In the genomic region with DNA sequence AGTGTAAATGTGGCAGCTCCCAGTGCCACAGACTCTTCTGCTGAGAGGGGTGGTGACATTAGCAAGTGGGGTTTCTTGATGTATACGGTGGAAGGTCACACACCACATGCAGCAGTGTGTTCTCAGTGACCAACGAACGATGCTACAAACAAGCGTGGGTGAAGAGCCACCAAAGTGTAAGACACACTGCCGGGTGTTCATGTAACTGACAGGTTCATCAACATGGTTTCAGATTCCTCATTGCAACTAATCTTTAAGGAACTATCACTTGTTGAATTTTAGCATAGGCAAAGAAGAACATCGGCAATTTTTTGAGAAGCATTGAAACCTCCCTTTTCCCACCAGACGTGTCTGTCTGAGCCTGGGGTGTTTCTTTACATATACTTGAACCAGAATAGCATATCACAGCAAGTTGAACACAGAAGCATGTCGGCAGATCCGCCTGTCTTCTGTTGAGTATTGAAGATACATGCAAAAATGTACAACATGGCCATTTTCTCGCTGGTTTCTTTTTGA, we compare ENCODE assay signal across 11 cellular contexts. TPM values are rescaled to one million over a fixed set of nuclear protein-coding genes. Genes with fewer than 3 reads are reported as not detected.
DNase-seq lines count a peak whose midpoint lies in the region; ATAC-seq and TF ChIP-seq lines count a peak whose summit lies in the region.
"Had no signal": no experiment of that assay in that cellular context is flagged by ENCODE, and none has a peak within 500 bp of the region (broad histone marks: within the 10 kb centered on the region; RNA-seq: fewer than 3 reads in every experiment).

No MANE protein-coding gene starts in this region.

- peaks cover 3 to 4% of the 10 kb centered on the region in 2 donors for H3K4me1 ChIP-seq in esophagus (ENCODE audit: control insufficient read depth in 2 of 2, insufficient read depth in 2 of 2, low read length in 1 of 2)
- H3K4me1 ChIP-seq in upper lobe of left lung, result peaks cover 23 to 37% (median 24%) of the 10 kb centered on the region in 4 donors
- peaks cover 11% of the 10 kb centered on the region for H3K4me1 ChIP-seq in right cardiac atrium (ENCODE audit: control insufficient read depth, insufficient read depth, low read length)

- ATAC-seq in upper lobe of left lung (ENCODE audit: low FRiP score in 2 of 2) (no peak), right cardiac atrium (no peak), GM21528 (IDR thresholded peaks at IDR 0.05; ENCODE audit: low FRiP score, unreplicated experiment) (no peak)

- H3K27ac ChIP-seq in esophagus (ENCODE audit: low read depth in 2 of 2, low read length in 1 of 2) (peak overlapping the region; percentile 33 to 47), upper lobe of left lung (peak overlapping the region; percentile 1 to 87 (median 22)), right cardiac atrium (ENCODE audit: low read length) (no peak overlapping the region)

- H3K27ac Mint-ChIP-seq in T-helper 1 cell treated with Interleukin-12 subunit alpha and Interleukin-12 subunit beta and Interleukin-4 antibody, amounts not matched to agents 30 μg/mL and 1 μg/mL, for 36 hours, result peak overlapping the region; percentile 93
- H3K27ac Mint-ChIP-seq: mesothelial cell of epicardium had no signal

- H3K36me3 ChIP-seq in esophagus (ENCODE audit: control insufficient read depth in 2 of 2, insufficient read depth in 2 of 2, low read length in 1 of 2) (peaks cover 3 to 4% of the 10 kb centered on the region in 2 donors), upper lobe of left lung (peaks cover 0 to 9% (median 2%) of the 10 kb centered on the region in 4 donors)

- H3K27me3 ChIP-seq in esophagus (ENCODE audit: control insufficient read depth in 1 of 2, insufficient read depth in 2 of 2, low read length in 2 of 2), result no peaks in the 10 kb centered on the region
- no peaks in the 10 kb centered on the region for H3K27me3 ChIP-seq in upper lobe of left lung
- H3K27me3 ChIP-seq in right cardiac atrium (ENCODE audit: control insufficient read depth, insufficient read depth), result no peaks in the 10 kb centered on the region

- H3K4me1 Mint-ChIP-seq in T-helper 1 cell treated with Interleukin-12 subunit alpha and Interleukin-12 subunit beta and Interleukin-4 antibody, amounts not matched to agents 30 μg/mL and 1 μg/mL, for 36 hours (ENCODE audit: low read depth), result peaks cover 76% of the 10 kb centered on the region

- peak; percentile 47 for DNase-seq in stimulated activated CD4-positive, alpha-beta T cell treated with anti-CD3 and anti-CD28 coated beads, Interleukin-15, amount 100 ng/mL, for 24 hours
- no peak for DNase-seq in stimulated activated CD4-positive, alpha-beta T cell treated with anti-CD3 and anti-CD28 coated beads, Interleukin-12 subunit alpha, Interleukin-12 subunit beta, amount 100 ng/mL, for 4 hours
- no peak for DNase-seq in upper lobe of left lung
- no peak for DNase-seq in right cardiac atrium
- no peak for DNase-seq in SIG-M5 treated with dmso at 0.1 percent for 504 hours (lab: John Stamatoyannopoulos, UW; ENCODE audit: unreplicated experiment)
- DNase-seq: NCI-H1092 treated with DMSO at 0.1 percent for 48 hours, substantia nigra had no signal

- TF ChIP-seq CTCF in upper lobe of left lung (IDR thresholded peaks at IDR 0.05), result no peak

- intact Hi-C loops in right cardiac atrium (cut with DNase I), result loop anchor here in 2 of 4 donors (10.0 kb wide), 1 partner anchor 46 kb away; no protein-coding TSS in a partner anchor

- peak overlapping the region; percentile 73 for H3K4me3 Mint-ChIP-seq in T-helper 1 cell treated with Interleukin-12 subunit alpha and Interleukin-12 subunit beta and Interleukin-4 antibody, amounts not matched to agents 30 μg/mL and 1 μg/mL, for 36 hours
- H3K4me3 Mint-ChIP-seq: mesothelial cell of epicardium had no signal

- peaks cover 51% of the 10 kb centered on the region for H3K36me3 Mint-ChIP-seq in T-helper 1 cell treated with Interleukin-12 subunit alpha and Interleukin-12 subunit beta and Interleukin-4 antibody, amounts not matched to agents 30 μg/mL and 1 μg/mL, for 36 hours (ENCODE audit: low read depth)

- H3K27me3 Mint-ChIP-seq in T-helper 1 cell treated with Interleukin-12 subunit alpha and Interleukin-12 subunit beta and Interleukin-4 antibody, amounts not matched to agents 30 μg/mL and 1 μg/mL, for 36 hours (ENCODE audit: low read depth), result no peaks in the 10 kb centered on the region

- peak in 1 of 4 donors; percentile 47 for TF ChIP-seq POLR2A in upper lobe of left lung (IDR thresholded peaks at IDR 0.05)

- no peak for TF ChIP-seq EP300 in upper lobe of left lung (IDR thresholded peaks at IDR 0.05)

- 76 to 80% methylated on average over 10 of the region's 10 CpGs for WGBS in esophagus, 2 donors
- 76 to 83% methylated on average over 10 of the region's 10 CpGs for WGBS in upper lobe of left lung, 2 donors
- WGBS in right cardiac atrium, result 65% methylated on average over 10 of the region's 10 CpGs

- H3K9me3 Mint-ChIP-seq in T-helper 1 cell treated with Interleukin-12 subunit alpha and Interleukin-12 subunit beta and Interleukin-4 antibody, amounts not matched to agents 30 μg/mL and 1 μg/mL, for 36 hours, result no peaks in the 10 kb centered on the region
- H3K9me3 Mint-ChIP-seq: mesothelial cell of epicardium had no signal

- H3K4me3 ChIP-seq in esophagus (ENCODE audit: low read depth in 1 of 2, low read length in 2 of 2) (no peak overlapping the region), upper lobe of left lung (no peak overlapping the region), right cardiac atrium (ENCODE audit: low read length) (no peak overlapping the region)

- H3K9me3 ChIP-seq in esophagus (ENCODE audit: control insufficient read depth in 2 of 2, insufficient read depth in 1 of 2, low read depth in 1 of 2, low read length in 1 of 2) (no peaks in the 10 kb centered on the region), upper lobe of left lung (no peaks in the 10 kb centered on the region), right cardiac atrium (ENCODE audit: control insufficient read depth, low read length) (no peaks in the 10 kb centered on the region)

RNA-seq across cellular contexts. Expression of a gene that starts 58.8 kb away (rescaled TPM):
- polyA plus RNA-seq in esophagus (10 to 100 TPM; 64.8 to 87.3 TPM), right cardiac atrium (100.0 TPM)
- total RNA-seq in upper lobe of left lung (100 to 1,000 TPM; 105 to 208 (median 133) TPM), right cardiac atrium (100 to 1,000 TPM; 141 to 158 (median 146) TPM)
